ENCODE assay signal across 15 cellular contexts in genomic region chr12:19489168-19489567, GRCh38. TPM values are rescaled to one million over a fixed set of nuclear protein-coding genes. Genes with fewer than 3 reads are reported as not detected.
DNase-seq lines count a peak whose midpoint lies in the region; ATAC-seq and TF ChIP-seq lines count a peak whose summit lies in the region.
"Had no signal": no experiment of that assay in that cellular context is flagged by ENCODE, and none has a peak within 500 bp of the region (broad histone marks: within the 10 kb centered on the region; RNA-seq: fewer than 3 reads in every experiment).

No MANE protein-coding gene starts in this region.

- 87 to 92% (median 87%) methylated on average over 4 of the region's 4 CpGs for WGBS in psoas muscle, 3 donors

- POLR2A ChIA-PET in WTC11 (lab: Charles Lee), result no interaction called here

- intact Hi-C loops in psoas muscle (cut with DNase I), result no loop called here

- H3K27ac Mint-ChIP-seq in activated naive CD8-positive, alpha-beta T cell treated with anti-CD3 and anti-CD28 coated beads, Interleukin-2, amount 50 U/mL, for 24 hours, result no peak overlapping the region
- no peak overlapping the region for H3K27ac Mint-ChIP-seq in activated naive CD8-positive, alpha-beta T cell treated with anti-CD3 and anti-CD28 coated beads for 36 hours
- peak overlapping the region; percentile 67 for H3K27ac Mint-ChIP-seq in WTC11
- H3K27ac Mint-ChIP-seq in activated naive CD4-positive, alpha-beta T cell treated with anti-CD3 and anti-CD28 coated beads, Interleukin-2, amount 10 ng/mL, durations not matched to agents 7 days and 5 days, result peak overlapping the region; percentile 19
- H3K27ac Mint-ChIP-seq in stimulated activated effector memory CD8-positive, alpha-beta T cell treated with anti-CD3 and anti-CD28 coated beads, Interleukin-12 subunit alpha, Interleukin-12 subunit beta, amount 100 ng/mL, for 72 hours, result peak overlapping the region; percentile 34
- H3K27ac Mint-ChIP-seq: CD8-positive, alpha-beta T cell had no signal

- no peak overlapping the region for H3K27ac ChIP-seq in psoas muscle

- peak; percentile 57 for ATAC-seq in activated naive CD8-positive, alpha-beta T cell treated with anti-CD3 and anti-CD28 coated beads, Interleukin-2, amount 50 U/mL, for 24 hours
- no peak for ATAC-seq in WTC11
- ATAC-seq in stimulated activated effector memory CD8-positive, alpha-beta T cell treated with anti-CD3 and anti-CD28 coated beads, Interleukin-12 subunit alpha, Interleukin-12 subunit beta, amount 100 ng/mL, for 72 hours, result peak; percentile 69
- ATAC-seq in GM18909 (IDR thresholded peaks at IDR 0.05; ENCODE audit: poor library complexity, unreplicated experiment), result no peak
- no peak for ATAC-seq in psoas muscle
- ATAC-seq: CD8-positive, alpha-beta T cell had no signal

- DNase-seq in activated naive CD8-positive, alpha-beta T cell treated with anti-CD3 and anti-CD28 coated beads, Interleukin-2, amount 50 U/mL, for 24 hours, result peak; percentile 20
- DNase-seq in activated naive CD8-positive, alpha-beta T cell treated with anti-CD3 and anti-CD28 coated beads for 36 hours, result no peak
- DNase-seq in WTC11 (ENCODE audit: low spot score), result no peak
- no peak for DNase-seq in activated naive CD4-positive, alpha-beta T cell treated with anti-CD3 and anti-CD28 coated beads, Interleukin-2, amount 10 ng/mL, durations not matched to agents 7 days and 5 days
- no peak for DNase-seq in stimulated activated effector memory CD8-positive, alpha-beta T cell treated with anti-CD3 and anti-CD28 coated beads, Interleukin-12 subunit alpha, Interleukin-12 subunit beta, amount 100 ng/mL, for 72 hours (ENCODE audit: low spot score in 2 of 2)
- no peak for DNase-seq in psoas muscle
- DNase-seq: CD8-positive, alpha-beta T cell; DMS79 treated with DMSO at 0.1 percent for 48 hours; GOT3; KG1; NCI-H1092; NCI-H2107; NCI-H226; NCI-H526 had no signal

- no peaks in the 10 kb centered on the region for H3K27me3 ChIP-seq in psoas muscle (ENCODE audit: insufficient read depth in 3 of 3, low read length in 2 of 3)

- H3K36me3 ChIP-seq in psoas muscle (ENCODE audit: insufficient read depth in 1 of 2, low read depth in 1 of 2), result peaks cover 0 to 9% of the 10 kb centered on the region in 2 donors

- peaks cover 57% of the 10 kb centered on the region for H3K4me1 Mint-ChIP-seq in activated naive CD8-positive, alpha-beta T cell treated with anti-CD3 and anti-CD28 coated beads, Interleukin-2, amount 50 U/mL, for 24 hours
- H3K4me1 Mint-ChIP-seq in activated naive CD8-positive, alpha-beta T cell treated with anti-CD3 and anti-CD28 coated beads for 36 hours, result peaks cover 37% of the 10 kb centered on the region
- peaks cover 49% of the 10 kb centered on the region for H3K4me1 Mint-ChIP-seq in WTC11
- H3K4me1 Mint-ChIP-seq in activated naive CD4-positive, alpha-beta T cell treated with anti-CD3 and anti-CD28 coated beads, Interleukin-2, amount 10 ng/mL, durations not matched to agents 7 days and 5 days, result peaks cover 15% of the 10 kb centered on the region
- peaks cover 39% of the 10 kb centered on the region for H3K4me1 Mint-ChIP-seq in stimulated activated effector memory CD8-positive, alpha-beta T cell treated with anti-CD3 and anti-CD28 coated beads, Interleukin-12 subunit alpha, Interleukin-12 subunit beta, amount 100 ng/mL, for 72 hours

- H3K4me3 Mint-ChIP-seq in activated naive CD8-positive, alpha-beta T cell treated with anti-CD3 and anti-CD28 coated beads, Interleukin-2, amount 50 U/mL, for 24 hours, result no peak overlapping the region
- no peak overlapping the region for H3K4me3 Mint-ChIP-seq in activated naive CD8-positive, alpha-beta T cell treated with anti-CD3 and anti-CD28 coated beads for 36 hours
- H3K4me3 Mint-ChIP-seq in WTC11, result no peak overlapping the region
- H3K4me3 Mint-ChIP-seq in activated naive CD4-positive, alpha-beta T cell treated with anti-CD3 and anti-CD28 coated beads, Interleukin-2, amount 10 ng/mL, durations not matched to agents 7 days and 5 days, result no peak overlapping the region
- H3K4me3 Mint-ChIP-seq in stimulated activated effector memory CD8-positive, alpha-beta T cell treated with anti-CD3 and anti-CD28 coated beads, Interleukin-12 subunit alpha, Interleukin-12 subunit beta, amount 100 ng/mL, for 72 hours, result no peak overlapping the region
- H3K4me3 Mint-ChIP-seq: CD8-positive, alpha-beta T cell had no signal

- no peaks in the 10 kb centered on the region for H3K9me3 ChIP-seq in psoas muscle

- no peaks in the 10 kb centered on the region for H3K9me3 Mint-ChIP-seq in activated naive CD8-positive, alpha-beta T cell treated with anti-CD3 and anti-CD28 coated beads, Interleukin-2, amount 50 U/mL, for 24 hours
- no peaks in the 10 kb centered on the region for H3K9me3 Mint-ChIP-seq in activated naive CD8-positive, alpha-beta T cell treated with anti-CD3 and anti-CD28 coated beads for 36 hours
- no peaks in the 10 kb centered on the region for H3K9me3 Mint-ChIP-seq in WTC11
- no peaks in the 10 kb centered on the region for H3K9me3 Mint-ChIP-seq in activated naive CD4-positive, alpha-beta T cell treated with anti-CD3 and anti-CD28 coated beads, Interleukin-2, amount 10 ng/mL, durations not matched to agents 7 days and 5 days
- no peaks in the 10 kb centered on the region for H3K9me3 Mint-ChIP-seq in stimulated activated effector memory CD8-positive, alpha-beta T cell treated with anti-CD3 and anti-CD28 coated beads, Interleukin-12 subunit alpha, Interleukin-12 subunit beta, amount 100 ng/mL, for 72 hours
- H3K9me3 Mint-ChIP-seq: CD8-positive, alpha-beta T cell had no signal

- peaks cover 8% of the 10 kb centered on the region for H3K4me1 ChIP-seq in psoas muscle

- CTCF ChIA-PET in WTC11 (lab: Charles Lee), result no interaction called here
- CTCF ChIA-PET in activated naive CD4-positive, alpha-beta T cell treated with anti-CD3 and anti-CD28 coated beads, Interleukin-2, amount 10 ng/mL, durations not matched to agents 7 days and 5 days (lab: Charles Lee), result no interaction called here

- no peaks in the 10 kb centered on the region for H3K27me3 Mint-ChIP-seq in activated naive CD8-positive, alpha-beta T cell treated with anti-CD3 and anti-CD28 coated beads, Interleukin-2, amount 50 U/mL, for 24 hours
- no peaks in the 10 kb centered on the region for H3K27me3 Mint-ChIP-seq in activated naive CD8-positive, alpha-beta T cell treated with anti-CD3 and anti-CD28 coated beads for 36 hours
- H3K27me3 Mint-ChIP-seq in WTC11 (ENCODE audit: low read depth), result no peaks in the 10 kb centered on the region
- no peaks in the 10 kb centered on the region for H3K27me3 Mint-ChIP-seq in activated naive CD4-positive, alpha-beta T cell treated with anti-CD3 and anti-CD28 coated beads, Interleukin-2, amount 10 ng/mL, durations not matched to agents 7 days and 5 days

- H3K36me3 Mint-ChIP-seq in activated naive CD8-positive, alpha-beta T cell treated with anti-CD3 and anti-CD28 coated beads, Interleukin-2, amount 50 U/mL, for 24 hours (ENCODE audit: low read depth), result peaks cover 43% of the 10 kb centered on the region
- peaks cover 45% of the 10 kb centered on the region for H3K36me3 Mint-ChIP-seq in activated naive CD8-positive, alpha-beta T cell treated with anti-CD3 and anti-CD28 coated beads for 36 hours
- peaks cover 24% of the 10 kb centered on the region for H3K36me3 Mint-ChIP-seq in WTC11
- peaks cover 21% of the 10 kb centered on the region for H3K36me3 Mint-ChIP-seq in activated naive CD4-positive, alpha-beta T cell treated with anti-CD3 and anti-CD28 coated beads, Interleukin-2, amount 10 ng/mL, durations not matched to agents 7 days and 5 days
- peaks cover 82% of the 10 kb centered on the region for H3K36me3 Mint-ChIP-seq in stimulated activated effector memory CD8-positive, alpha-beta T cell treated with anti-CD3 and anti-CD28 coated beads, Interleukin-12 subunit alpha, Interleukin-12 subunit beta, amount 100 ng/mL, for 72 hours

- no peak overlapping the region for H3K4me3 ChIP-seq in psoas muscle

- TF ChIP-seq CTCF in WTC11 (IDR thresholded peaks at IDR 0.05) (no peak), psoas muscle (IDR thresholded peaks at IDR 0.05) (no peak)

TF ChIP-seq in WTC11, 78 proteins besides CTCF, POLR2A, EP300 and RAD21 (continues in another document):
- TF ChIP-seq ZNF512 (CRISPR knock-in tag; IDR thresholded peaks at IDR 0.05; ENCODE audit: borderline replicate concordance), result no peak
- TF ChIP-seq NFATC4 (CRISPR knock-in tag; IDR thresholded peaks at IDR 0.05), result no peak
- TF ChIP-seq MLX (CRISPR knock-in tag; IDR thresholded peaks at IDR 0.05), result no peak
- no peak for TF ChIP-seq ERG (CRISPR knock-in tag; IDR thresholded peaks at IDR 0.05)
- no peak for TF ChIP-seq ZNF317 (CRISPR knock-in tag; IDR thresholded peaks at IDR 0.05; ENCODE audit: borderline replicate concordance, low read depth)

RNA-seq across cellular contexts. Expression of gene AEBP2, which starts 49.9 kb away (rescaled TPM):
- total RNA-seq in activated naive CD8-positive, alpha-beta T cell treated with anti-CD3 and anti-CD28 coated beads for 36 hours, result 10 to 100 TPM; 60.3 to 60.7 TPM
- total RNA-seq in WTC11 (2021), result 61.9 to 69.9 TPM (median 65.9 TPM) in 3 replicates
- total RNA-seq in psoas muscle, result 10 to 100 TPM; 21.6 to 24.6 (median 23.8) TPM
- 10 to 100 TPM in 1 of 3 donors, 1 to 10 TPM in 2; 5.3 to 14.1 (median 6.7) TPM for polyA plus RNA-seq in psoas muscle

Comparison
In these comparisons a context has a peak if more than half of its experiments do, and no peak if none do; other contexts are left out.
1. ATAC-seq: peak in activated naive CD8-positive, alpha-beta T cell treated with anti-CD3 and anti-CD28 coated beads, Interleukin-2, amount 50 U/mL, for 24 hours (single experiment) and stimulated activated effector memory CD8-positive, alpha-beta T cell treated with anti-CD3 and anti-CD28 coated beads, Interleukin-12 subunit alpha, Interleukin-12 subunit beta, amount 100 ng/mL, for 72 hours (single experiment); none in WTC11 (single experiment), GM18909 (single experiment) and psoas muscle (0 of 4).
2. H3K27ac Mint-ChIP-seq: peak in WTC11 (single experiment), activated naive CD4-positive, alpha-beta T cell treated with anti-CD3 and anti-CD28 coated beads, Interleukin-2, amount 10 ng/mL, durations not matched to agents 7 days and 5 days (single experiment) and stimulated activated effector memory CD8-positive, alpha-beta T cell treated with anti-CD3 and anti-CD28 coated beads, Interleukin-12 subunit alpha, Interleukin-12 subunit beta, amount 100 ng/mL, for 72 hours (single experiment); none in activated naive CD8-positive, alpha-beta T cell treated with anti-CD3 and anti-CD28 coated beads, Interleukin-2, amount 50 U/mL, for 24 hours (single experiment) and activated naive CD8-positive, alpha-beta T cell treated with anti-CD3 and anti-CD28 coated beads for 36 hours (single experiment).